Comparison of ENCODE assay signal across 8 cellular contexts in genomic region chr9:111898331-111899096, GRCh38. TPM values are rescaled to one million over a fixed set of nuclear protein-coding genes. Genes with fewer than 3 reads are reported as not detected.
A peak's percentile ranks its signal among the peaks of the same experiment; 100 is the strongest.
DNase-seq lines count a peak whose midpoint lies in the region; ATAC-seq and TF ChIP-seq lines count a peak whose summit lies in the region.

No MANE protein-coding gene starts in this region.

- H3K9me3 ChIP-seq in OCI-LY3 (ENCODE audit: insufficient read depth, low read length) (peaks cover 15% of the 10 kb centered on the region; the same call in 1 of the 2 replicates), fibroblast of lung (ENCODE audit: control insufficient read depth, insufficient read depth, low read depth, low read length) (no peaks in the 10 kb centered on the region), gastrocnemius medialis (no peaks in the 10 kb centered on the region)

- in situ Hi-C loops in gastrocnemius medialis (cut with MboI; ENCODE audit: low sequenced_read_pairs in 4 of 4): loop anchor here (10.0 to 25.0 kb wide), 3 partner anchors 176 to 464 kb away; no protein-coding TSS in a partner anchor

- peak overlapping the region; percentile 15; the same call in 1 of the 2 replicates for H3K9ac ChIP-seq in OCI-LY3 (ENCODE audit: low read length)
- H3K9ac ChIP-seq in fibroblast of lung (ENCODE audit: insufficient read depth, low read length): peak overlapping the region; percentile 54

- H3K4me2 ChIP-seq in OCI-LY3 (ENCODE audit: low read length): peak overlapping the region; percentile 64
- peak overlapping the region; percentile 85 for H3K4me2 ChIP-seq in fibroblast of lung (ENCODE audit: extremely low read depth, insufficient read depth, low read length)

- no peaks in the 10 kb centered on the region for H3K27me3 ChIP-seq in OCI-LY3 (ENCODE audit: low read depth, low read length)
- H3K27me3 ChIP-seq in fibroblast of lung (ENCODE audit: control insufficient read depth, insufficient read depth, low read length): no peaks in the 10 kb centered on the region
- H3K27me3 ChIP-seq in gastrocnemius medialis: no peaks in the 10 kb centered on the region

- peaks cover 57% of the 10 kb centered on the region for H4K20me1 ChIP-seq in OCI-LY3 (ENCODE audit: insufficient read depth, low read length)
- no peaks in the 10 kb centered on the region for H4K20me1 ChIP-seq in fibroblast of lung (ENCODE audit: control insufficient read depth, extremely low read depth, insufficient read depth, low read length)

- H3K27ac ChIP-seq in OCI-LY3 (ENCODE audit: low read length) (peak overlapping the region; percentile 93), fibroblast of lung (ENCODE audit: insufficient read depth, low read length) (peak overlapping the region; percentile 93), gastrocnemius medialis (peak overlapping the region; percentile 88 to 96 (median 92))

- peaks cover 48% of the 10 kb centered on the region for H3K36me3 ChIP-seq in OCI-LY3 (replicated peaks; ENCODE audit: low read depth, low read length)
- peaks cover 2% of the 10 kb centered on the region for H3K36me3 ChIP-seq in fibroblast of lung (ENCODE audit: control insufficient read depth, insufficient read depth, low read length)
- no peaks in the 10 kb centered on the region for H3K36me3 ChIP-seq in gastrocnemius medialis

- intact Hi-C loops in gastrocnemius medialis (cut with DNase I; ENCODE audit: low total_unique reads): no loop called here

- peaks cover 52% of the 10 kb centered on the region for H3K4me1 ChIP-seq in OCI-LY3 (ENCODE audit: low read length)
- peaks cover 2% of the 10 kb centered on the region for H3K4me1 ChIP-seq in fibroblast of lung (ENCODE audit: control insufficient read depth, extremely low read depth, insufficient read depth, low read length)
- peaks cover 48 to 49% of the 10 kb centered on the region in 2 donors for H3K4me1 ChIP-seq in gastrocnemius medialis

- peak overlapping the region; percentile 87 for H3K4me3 ChIP-seq in OCI-LY3 (ENCODE audit: low read length)
- H3K4me3 ChIP-seq in fibroblast of lung (replicated peaks in 1 of 4; ENCODE audit: control extremely low read depth in 1 of 4, insufficient read depth in 1 of 4, low read depth in 3 of 4, low read length in 4 of 4): peak overlapping the region; percentile 64 to 74 (median 72)
- H3K4me3 ChIP-seq in gastrocnemius medialis: peak overlapping the region; percentile 73 to 93 (median 86)

- peaks cover 66% of the 10 kb centered on the region for H3K79me2 ChIP-seq in OCI-LY3 (ENCODE audit: low read length)
- peaks cover 77% of the 10 kb centered on the region for H3K79me2 ChIP-seq in fibroblast of lung (ENCODE audit: control insufficient read depth, insufficient read depth, low read length)

- TF ChIP-seq CTCF in OCI-LY3 (IDR thresholded peaks at IDR 0.05; ENCODE audit: low read depth, low read length) (no peak), fibroblast of lung (conservative IDR thresholded peaks at IDR 0.05 in 1 of 2, IDR thresholded peaks at IDR 0.05 in 1 of 2; ENCODE audit: low read depth in 1 of 2, low read length in 2 of 2) (no peak), gastrocnemius medialis (IDR thresholded peaks at IDR 0.05 in 4 of 5, conservative IDR thresholded peaks at IDR 0.05 in 1 of 5) (no peak)

- TF ChIP-seq POLR2A in gastrocnemius medialis (IDR thresholded peaks at IDR 0.05): no peak

- peak; percentile 35 for DNase-seq in EH (ENCODE audit: low read depth)
- no peak for DNase-seq in fibroblast of lung (ENCODE audit: low read depth in 2 of 2)
- no peak for DNase-seq in gastrocnemius medialis
- no peak for DNase-seq in left lobe of liver (ENCODE audit: low spot score)
- DNase-seq in NCI-H1694 treated with DMSO at 0.1 percent for 48 hours (lab: John Stamatoyannopoulos, UW): no peak
- no peak for DNase-seq in SHP77 treated with DMSO at 0.1 percent for 48 hours (lab: John Stamatoyannopoulos, UW)
- no peak for DNase-seq in stimulated activated naive CD4-positive, alpha-beta T cell treated with Interleukin-2 at 50 U/mL for 16 hours (lab: John Stamatoyannopoulos, UW)

- H2AFZ ChIP-seq in OCI-LY3 (ENCODE audit: low read depth, low read length) (no peak overlapping the region), fibroblast of lung (ENCODE audit: low read length) (no peak overlapping the region)

- ATAC-seq in gastrocnemius medialis: no peak
- ATAC-seq in left lobe of liver: no peak

RNA-seq across cellular contexts. Expression of gene UGCG, which starts 1.9 kb away (rescaled TPM):
- total RNA-seq in fibroblast of lung: 90.7 and 143 TPM in 2 replicates
- 117 and 260 TPM in 2 replicates for polyA plus RNA-seq in fibroblast of lung
- 55.0 and 121 TPM in 2 replicates for polyA plus RNA-seq in fibroblast of lung (2012)
- polyA minus RNA-seq in fibroblast of lung (ENCODE audit: low replicate concordance): 10.1 and 27.7 TPM in 2 replicates
- 10 to 100 TPM in 3 of 4 donors, 1 to 10 TPM in 1; 9.1 to 18.5 (median 12.1) TPM for total RNA-seq in gastrocnemius medialis
- total RNA-seq in left lobe of liver: 9.5 TPM
